12 cellular contexts compared by ENCODE assay signal in genomic region chrX:4754878-4755604, GRCh38.
DNase-seq lines count a peak whose midpoint lies in the region; ATAC-seq, FAIRE-seq and TF ChIP-seq lines count a peak whose summit lies in the region.
"Had no signal": no experiment of that assay in that cellular context is flagged by ENCODE, and none has a peak within 500 bp of the region (broad histone marks: within the 10 kb centered on the region; RNA-seq: fewer than 3 reads in every experiment).

No MANE protein-coding gene starts in this region.

- H3K27me3 Mint-ChIP-seq in stimulated activated memory B cell treated with anti-CD40 and anti-IgM and Interleukin-4, amounts not matched to agents 10 μg/mL and 1 μg/mL and 100 μg/mL, for 72 hours: no peaks in the 10 kb centered on the region
- no peaks in the 10 kb centered on the region; the same call in 1 of the 2 replicates for H3K27me3 Mint-ChIP-seq in WTC11 (ENCODE audit: low read depth)
- H3K27me3 Mint-ChIP-seq: activated naive CD4-positive, alpha-beta T cell treated with anti-CD3 and anti-CD28 coated beads, Interleukin-2, amount 50 U/mL, for 24 hours had no signal

- POLR2A ChIA-PET in WTC11 (lab: Charles Lee): no interaction called here

- H3K27ac Mint-ChIP-seq in stimulated activated memory B cell treated with anti-CD40 and anti-IgM and Interleukin-4, amounts not matched to agents 10 μg/mL and 1 μg/mL and 100 μg/mL, for 72 hours: peak overlapping the region; percentile 52
- H3K27ac Mint-ChIP-seq in WTC11: no peak overlapping the region
- H3K27ac Mint-ChIP-seq: activated naive CD4-positive, alpha-beta T cell treated with anti-CD3 and anti-CD28 coated beads, Interleukin-2, amount 50 U/mL, for 24 hours had no signal

- peaks cover 8% of the 10 kb centered on the region for H3K4me1 Mint-ChIP-seq in stimulated activated memory B cell treated with anti-CD40 and anti-IgM and Interleukin-4, amounts not matched to agents 10 μg/mL and 1 μg/mL and 100 μg/mL, for 72 hours
- no peaks in the 10 kb centered on the region for H3K4me1 Mint-ChIP-seq in WTC11
- H3K4me1 Mint-ChIP-seq: activated naive CD4-positive, alpha-beta T cell treated with anti-CD3 and anti-CD28 coated beads, Interleukin-2, amount 50 U/mL, for 24 hours had no signal

- peak; percentile 90 for FAIRE-seq in GM19239 (lab: Jason Lieb, UNC)

- CTCF ChIA-PET in WTC11 (lab: Charles Lee): no interaction called here

- DNase-seq in GM19239 (ENCODE audit: insufficient read length, low spot score) (no peak), WTC11 (ENCODE audit: low spot score) (no peak), NCI-H524 treated with DMSO at 0.1 percent for 48 hours (lab: John Stamatoyannopoulos, UW) (no peak), NCI-H226 (no peak)
- DNase-seq: Caco-2, mammary epithelial cell, NCI-H1048, NCI-H446 treated with DMSO at 0.1 percent for 48 hours had no signal

- ATAC-seq in GM21825 (IDR thresholded peaks at IDR 0.05; ENCODE audit: unreplicated experiment): peak; percentile 93
- ATAC-seq in HG03196 (IDR thresholded peaks at IDR 0.05; ENCODE audit: unreplicated experiment): peak; percentile 87
- ATAC-seq in stimulated activated memory B cell treated with anti-CD40 and anti-IgM and Interleukin-4, amounts not matched to agents 10 μg/mL and 1 μg/mL and 100 μg/mL, for 72 hours: no peak
- no peak for ATAC-seq in WTC11

- no peaks in the 10 kb centered on the region for H3K9me3 Mint-ChIP-seq in stimulated activated memory B cell treated with anti-CD40 and anti-IgM and Interleukin-4, amounts not matched to agents 10 μg/mL and 1 μg/mL and 100 μg/mL, for 72 hours
- no peaks in the 10 kb centered on the region for H3K9me3 Mint-ChIP-seq in WTC11
- H3K9me3 Mint-ChIP-seq: activated naive CD4-positive, alpha-beta T cell treated with anti-CD3 and anti-CD28 coated beads, Interleukin-2, amount 50 U/mL, for 24 hours had no signal

- no peak for TF ChIP-seq CTCF in WTC11 (IDR thresholded peaks at IDR 0.05)

- H3K36me3 Mint-ChIP-seq in stimulated activated memory B cell treated with anti-CD40 and anti-IgM and Interleukin-4, amounts not matched to agents 10 μg/mL and 1 μg/mL and 100 μg/mL, for 72 hours: no peaks in the 10 kb centered on the region
- H3K36me3 Mint-ChIP-seq in WTC11: no peaks in the 10 kb centered on the region
- H3K36me3 Mint-ChIP-seq: activated naive CD4-positive, alpha-beta T cell treated with anti-CD3 and anti-CD28 coated beads, Interleukin-2, amount 50 U/mL, for 24 hours had no signal

- H3K4me3 Mint-ChIP-seq in stimulated activated memory B cell treated with anti-CD40 and anti-IgM and Interleukin-4, amounts not matched to agents 10 μg/mL and 1 μg/mL and 100 μg/mL, for 72 hours: no peak overlapping the region
- H3K4me3 Mint-ChIP-seq in WTC11: no peak overlapping the region
- H3K4me3 Mint-ChIP-seq: activated naive CD4-positive, alpha-beta T cell treated with anti-CD3 and anti-CD28 coated beads, Interleukin-2, amount 50 U/mL, for 24 hours had no signal

TF ChIP-seq in WTC11, 78 proteins besides CTCF, POLR2A, EP300 and RAD21:
- TF ChIP-seq GABPB1 (CRISPR knock-in tag; IDR thresholded peaks at IDR 0.05) (no peak), TEAD4 (CRISPR knock-in tag; IDR thresholded peaks at IDR 0.05) (no peak), MLX (CRISPR knock-in tag; IDR thresholded peaks at IDR 0.05) (no peak), ZNF532 (CRISPR knock-in tag; IDR thresholded peaks at IDR 0.05; ENCODE audit: borderline replicate concordance) (no peak), NR3C1 (CRISPR knock-in tag; conservative IDR thresholded peaks at IDR 0.05; ENCODE audit: low read depth) (no peak), E2F4 (CRISPR knock-in tag; IDR thresholded peaks at IDR 0.05; ENCODE audit: borderline replicate concordance, low read depth) (no peak), ZBTB21 (CRISPR knock-in tag; IDR thresholded peaks at IDR 0.05; ENCODE audit: borderline replicate concordance) (no peak), NR2C2 (CRISPR knock-in tag; IDR thresholded peaks at IDR 0.05) (no peak), ZNF121 (CRISPR knock-in tag; IDR thresholded peaks at IDR 0.05) (no peak), ZNF138 (CRISPR knock-in tag; conservative IDR thresholded peaks at IDR 0.05) (no peak), EMX1 (CRISPR knock-in tag; IDR thresholded peaks at IDR 0.05) (no peak), ZNF317 (CRISPR knock-in tag; IDR thresholded peaks at IDR 0.05; ENCODE audit: borderline replicate concordance, low read depth) (no peak)
- TF ChIP-seq, protein P1, sequence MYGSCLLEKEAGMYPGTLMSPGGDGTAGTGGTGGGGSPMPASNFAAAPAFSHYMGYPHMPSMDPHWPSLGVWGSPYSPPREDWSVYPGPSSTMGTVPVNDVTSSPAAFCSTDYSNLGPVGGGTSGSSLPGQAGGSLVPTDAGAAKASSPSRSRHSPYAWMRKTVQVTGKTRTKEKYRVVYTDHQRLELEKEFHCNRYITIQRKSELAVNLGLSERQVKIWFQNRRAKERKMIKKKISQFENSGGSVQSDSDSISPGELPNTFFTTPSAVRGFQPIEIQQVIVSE (CRISPR knock-in tag; IDR thresholded peaks at IDR 0.05; ENCODE audit: borderline replicate concordance): no peak
- TF ChIP-seq, protein P2, sequence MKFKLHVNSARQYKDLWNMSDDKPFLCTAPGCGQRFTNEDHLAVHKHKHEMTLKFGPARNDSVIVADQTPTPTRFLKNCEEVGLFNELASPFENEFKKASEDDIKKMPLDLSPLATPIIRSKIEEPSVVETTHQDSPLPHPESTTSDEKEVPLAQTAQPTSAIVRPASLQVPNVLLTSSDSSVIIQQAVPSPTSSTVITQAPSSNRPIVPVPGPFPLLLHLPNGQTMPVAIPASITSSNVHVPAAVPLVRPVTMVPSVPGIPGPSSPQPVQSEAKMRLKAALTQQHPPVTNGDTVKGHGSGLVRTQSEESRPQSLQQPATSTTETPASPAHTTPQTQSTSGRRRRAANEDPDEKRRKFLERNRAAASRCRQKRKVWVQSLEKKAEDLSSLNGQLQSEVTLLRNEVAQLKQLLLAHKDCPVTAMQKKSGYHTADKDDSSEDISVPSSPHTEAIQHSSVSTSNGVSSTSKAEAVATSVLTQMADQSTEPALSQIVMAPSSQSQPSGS (CRISPR knock-in tag; IDR thresholded peaks at IDR 0.05; ENCODE audit: borderline replicate concordance, low read depth): no peak

Comparison
In these comparisons a context has a peak if more than half of its experiments do, and no peak if none do; other contexts are left out.
1. ATAC-seq: peak in GM21825 (single experiment) and HG03196 (single experiment); none in stimulated activated memory B cell treated with anti-CD40 and anti-IgM and Interleukin-4, amounts not matched to agents 10 μg/mL and 1 μg/mL and 100 μg/mL, for 72 hours (single experiment) and WTC11 (single experiment).